12 cellular contexts compared by ENCODE assay signal in genomic region chr10:44517635-44518034, GRCh38.
DNase-seq lines count a peak whose midpoint lies in the region; ATAC-seq and TF ChIP-seq lines count a peak whose summit lies in the region.
"Had no signal": no experiment of that assay in that cellular context is flagged by ENCODE, and none has a peak within 500 bp of the region (broad histone marks: within the 10 kb centered on the region; RNA-seq: fewer than 3 reads in every experiment).

No MANE protein-coding gene starts in this region.

- DNase-seq in BJ (ENCODE audit: low read depth) (no peak), NAMALWA (ENCODE audit: low spot score) (peak; percentile 38), fibroblast of pulmonary artery (ENCODE audit: low read depth) (no peak), NCI-H146 (lab: John Stamatoyannopoulos, UW) (no peak), UCSD-AML1 (lab: John Stamatoyannopoulos, UW; ENCODE audit: unreplicated experiment) (no peak), NCI-H1694 (lab: John Stamatoyannopoulos, UW) (no peak), activated gamma-delta T cell (lab: John Stamatoyannopoulos, UW) (no peak)
- DNase-seq: hippocampal formation, natural killer cell, NCI-H2029, SW 1271 had no signal

- POLR2A ChIA-PET in BJ (lab: Charles Lee): no interaction called here

- CTCF ChIA-PET in BJ (lab: Yijun Ruan, JAX): interaction anchor here (0.9 to 2.0 kb wide), 6 partner anchors 8 to 339 kb away, joined by 3 to 9 read pairs (median 4); no protein-coding TSS in a partner anchor

- H3K4me3 ChIP-seq in BJ (ENCODE audit: low read depth, low read length) (no peak overlapping the region), fibroblast of pulmonary artery (replicated peaks; ENCODE audit: low read depth, low read length) (no peak overlapping the region)

- H3K27me3 ChIP-seq in BJ (ENCODE audit: control insufficient read depth, insufficient read depth, low read length): no peaks in the 10 kb centered on the region

- peak; percentile 25; the same call in 1 of the 2 replicates for TF ChIP-seq CTCF in BJ (IDR thresholded peaks at IDR 0.05; ENCODE audit: insufficient read depth, low read depth, low read length)
- peak; percentile 30 for TF ChIP-seq CTCF in fibroblast of pulmonary artery (IDR thresholded peaks at IDR 0.05; ENCODE audit: low read length, missing control alignments)

- no peaks in the 10 kb centered on the region for H3K36me3 ChIP-seq in BJ (ENCODE audit: control insufficient read depth, insufficient read depth, low read length)

- ATAC-seq in GM18498 (IDR thresholded peaks at IDR 0.05; ENCODE audit: unreplicated experiment): peak; percentile 52
